In genomic region chr3:49653636-49654035, GRCh38 we compare ENCODE assay signal across 19 cellular contexts. TPM values are rescaled to one million over a fixed set of nuclear protein-coding genes. Genes with fewer than 3 reads are reported as not detected.
DNase-seq lines count a peak whose midpoint lies in the region; FAIRE-seq and TF ChIP-seq lines count a peak whose summit lies in the region.
"Had no signal": no experiment of that assay in that cellular context is flagged by ENCODE, and none has a peak within 500 bp of the region (broad histone marks: within the 10 kb centered on the region; RNA-seq: fewer than 3 reads in every experiment).

No MANE protein-coding gene starts in this region.

- no peak for TF ChIP-seq POLR2A in H1 (IDR thresholded peaks at IDR 0.05; ENCODE audit: control extremely low read depth in 1 of 2, low read depth in 2 of 2, low read length in 2 of 2)

- H3K27ac ChIP-seq in BLaER1 (no peak overlapping the region), H1 (ENCODE audit: low read depth, low read length) (no peak overlapping the region)
- H3K27ac ChIP-seq: GM23248 had no signal

- no peak overlapping the region for H2BK5ac ChIP-seq in H1 (ENCODE audit: low read depth, low read length)

- peak overlapping the region; percentile 57; the same call in 1 of the 2 replicates for H4K8ac ChIP-seq in H1 (ENCODE audit: extremely low read depth, insufficient read depth, low read length)

- no peaks in the 10 kb centered on the region for H3K23me2 ChIP-seq in H1 (ENCODE audit: low read depth, low read length)

- DNase-seq in ELF-1 (ENCODE audit: low read depth, low spot score) = peak; percentile 30
- no peak for DNase-seq in H1 (ENCODE audit: low read depth in 1 of 2, low spot score in 2 of 2)
- no peak for DNase-seq in nephron progenitor cell
- no peak for DNase-seq in activated T-helper 1 cell treated with anti-CD3 and anti-CD28 coated beads, Interleukin-12 subunit alpha, Interleukin-12 subunit beta, Interleukin-2, Interleukin-4 antibody, amounts not matched to agents 30 ng/mL and 10 ng/mL and 1 ng/mL, durations not matched to agents 14 hours and 24 hours and 36 hours (ENCODE audit: low spot score)
- DNase-seq in iPS-NIHi11 (ENCODE audit: low spot score) = no peak
- DNase-seq in kidney tubule cell (ENCODE audit: low spot score) = no peak
- DNase-seq: Calu3; CD8-positive, alpha-beta T cell; DND-41; EL; GM23248; IMR-90 had no signal

- TF ChIP-seq CTCF in H1 (IDR thresholded peaks at IDR 0.05; ENCODE audit: control extremely low read depth in 1 of 3, insufficient read depth in 1 of 3, low read depth in 1 of 3, low read length in 3 of 3) (no peak), nephron progenitor cell (IDR thresholded peaks at IDR 0.05) (no peak)

- H2AFZ ChIP-seq in H1 (ENCODE audit: low read length) = no peak overlapping the region
- H2AFZ ChIP-seq: GM23248 had no signal

- FAIRE-seq in H1 (lab: Jason Lieb, UNC) = no peak
- FAIRE-seq: G401.6, GM12891, GM19239, H54, HTR-8/SVneo, K562 had no signal

- H4K5ac ChIP-seq in H1 (ENCODE audit: insufficient read length, low read depth, low read length) = no peak overlapping the region

- H2BK12ac ChIP-seq in H1 (ENCODE audit: low read depth, low read length) = no peak overlapping the region

- no peaks in the 10 kb centered on the region for H3K36me3 ChIP-seq in BLaER1
- no peaks in the 10 kb centered on the region for H3K36me3 ChIP-seq in H1 (ENCODE audit: control insufficient read depth in 2 of 4, insufficient read depth in 4 of 4, low read length in 3 of 4)

- H3K14ac ChIP-seq in H1 (ENCODE audit: insufficient read length) = no peak overlapping the region

- no peak overlapping the region for H2BK20ac ChIP-seq in H1 (ENCODE audit: low read length)

- H3K9me3 Mint-ChIP-seq in nephron progenitor cell = no peaks in the 10 kb centered on the region
- H3K9me3 Mint-ChIP-seq in activated T-helper 1 cell treated with anti-CD3 and anti-CD28 coated beads, Interleukin-12 subunit alpha, Interleukin-12 subunit beta, Interleukin-2, Interleukin-4 antibody, amounts not matched to agents 30 ng/mL and 10 ng/mL and 1 ng/mL, durations not matched to agents 14 hours and 24 hours and 36 hours = no peaks in the 10 kb centered on the region
- H3K9me3 Mint-ChIP-seq: CD8-positive, alpha-beta T cell had no signal

- no peak overlapping the region for H3K4ac ChIP-seq in H1 (replicated peaks; ENCODE audit: insufficient read length, low read depth, low read length)

- CTCF ChIA-PET in H1 (lab: Charles Lee; ENCODE audit: partially characterized antibody) = interaction anchor here (0.7 to 7.9 kb wide), 4 partner anchors 12 to 37 kb away, joined by 3 to 39 read pairs (median 4); no protein-coding TSS in a partner anchor

- H4K20me1 ChIP-seq in BLaER1 (peaks cover 9% of the 10 kb centered on the region; the same call in 1 of the 2 replicates), H1 (replicated peaks in 1 of 2; ENCODE audit: control insufficient read depth in 1 of 2, insufficient read depth in 2 of 2, low read length in 2 of 2) (no peaks in the 10 kb centered on the region)

- H4K91ac ChIP-seq in H1 (replicated peaks; ENCODE audit: insufficient read length, low read length) = no peak overlapping the region

- no peak overlapping the region for H3K56ac ChIP-seq in H1 (replicated peaks; ENCODE audit: insufficient read length, low read depth, low read length)

- no peak for TF ChIP-seq EP300 in H1 (IDR thresholded peaks at IDR 0.05; ENCODE audit: borderline replicate concordance in 1 of 2, low read depth in 2 of 2, low read length in 2 of 2)

- H3K9me3 ChIP-seq in BLaER1 (no peaks in the 10 kb centered on the region; the same call in 1 of the 2 replicates), H1 (ENCODE audit: insufficient read depth in 2 of 2, low read depth in 1 of 2, low read length in 1 of 2) (no peaks in the 10 kb centered on the region)

- H3K27ac Mint-ChIP-seq in nephron progenitor cell = peak overlapping the region; percentile 83
- no peak overlapping the region for H3K27ac Mint-ChIP-seq in activated T-helper 1 cell treated with anti-CD3 and anti-CD28 coated beads, Interleukin-12 subunit alpha, Interleukin-12 subunit beta, Interleukin-2, Interleukin-4 antibody, amounts not matched to agents 30 ng/mL and 10 ng/mL and 1 ng/mL, durations not matched to agents 14 hours and 24 hours and 36 hours
- H3K27ac Mint-ChIP-seq: CD8-positive, alpha-beta T cell had no signal

- H3K79me1 ChIP-seq in H1 (ENCODE audit: low read depth, low read length) = no peaks in the 10 kb centered on the region

- no peak overlapping the region for H3K23ac ChIP-seq in H1 (ENCODE audit: insufficient read length)

- H3K79me2 ChIP-seq in H1 (ENCODE audit: control insufficient read depth in 1 of 2, insufficient read depth in 2 of 2, low read length in 2 of 2) = no peaks in the 10 kb centered on the region

- peaks cover 55% of the 10 kb centered on the region for H3K4me1 Mint-ChIP-seq in nephron progenitor cell
- no peaks in the 10 kb centered on the region for H3K4me1 Mint-ChIP-seq in activated T-helper 1 cell treated with anti-CD3 and anti-CD28 coated beads, Interleukin-12 subunit alpha, Interleukin-12 subunit beta, Interleukin-2, Interleukin-4 antibody, amounts not matched to agents 30 ng/mL and 10 ng/mL and 1 ng/mL, durations not matched to agents 14 hours and 24 hours and 36 hours (ENCODE audit: low read depth)

- peak overlapping the region; percentile 79 for H3K4me2 ChIP-seq in BLaER1
- H3K4me2 ChIP-seq in H1 (ENCODE audit: insufficient read depth in 1 of 2, low read depth in 2 of 2, low read length in 2 of 2) = no peak overlapping the region

- no peaks in the 10 kb centered on the region for H3K36me3 Mint-ChIP-seq in nephron progenitor cell (ENCODE audit: low read depth)
- H3K36me3 Mint-ChIP-seq in activated T-helper 1 cell treated with anti-CD3 and anti-CD28 coated beads, Interleukin-12 subunit alpha, Interleukin-12 subunit beta, Interleukin-2, Interleukin-4 antibody, amounts not matched to agents 30 ng/mL and 10 ng/mL and 1 ng/mL, durations not matched to agents 14 hours and 24 hours and 36 hours (ENCODE audit: low read depth) = no peaks in the 10 kb centered on the region
- H3K36me3 Mint-ChIP-seq: CD8-positive, alpha-beta T cell had no signal

- H2AK5ac ChIP-seq in H1 (ENCODE audit: low read depth, low read length) = no peak overlapping the region

- intact Hi-C loops in activated T-helper 1 cell treated with anti-CD3 and anti-CD28 coated beads, Interleukin-12 subunit alpha, Interleukin-12 subunit beta, Interleukin-2, Interleukin-4 antibody, amounts not matched to agents 30 ng/mL and 10 ng/mL and 1 ng/mL, durations not matched to agents 14 hours and 24 hours and 36 hours (cut with micrococcal nuclease) = no loop called here

- H2BK15ac ChIP-seq in H1 (ENCODE audit: low read length) = no peak overlapping the region

- WGBS in H1 (ENCODE audit: extremely low coverage in 1 of 2, insufficient coverage in 1 of 2, insufficient read length in 1 of 2, insufficient replicate concordance in 2 of 2, low coverage in 1 of 2, low lambda C conversion rate in 2 of 2, missing lambda C conversion rate in 1 of 2), 2 experiments = 85% methylated on average over 8 of the region's 8 CpGs; no CpG with 5 or more reads in 1 of the 2 experiments

- H3K9ac ChIP-seq in BLaER1 = no peak overlapping the region
- no peak overlapping the region for H3K9ac ChIP-seq in H1 (replicated peaks in 1 of 4; ENCODE audit: extremely low read depth in 1 of 4, low read depth in 3 of 4, low read length in 3 of 4)
- H3K9ac ChIP-seq: GM23248 had no signal

- no peak overlapping the region for H3K4me3 Mint-ChIP-seq in nephron progenitor cell
- no peak overlapping the region for H3K4me3 Mint-ChIP-seq in activated T-helper 1 cell treated with anti-CD3 and anti-CD28 coated beads, Interleukin-12 subunit alpha, Interleukin-12 subunit beta, Interleukin-2, Interleukin-4 antibody, amounts not matched to agents 30 ng/mL and 10 ng/mL and 1 ng/mL, durations not matched to agents 14 hours and 24 hours and 36 hours
- H3K4me3 Mint-ChIP-seq: CD8-positive, alpha-beta T cell had no signal

- POLR2A ChIA-PET in H1 (lab: Charles Lee; ENCODE audit: partially characterized antibody) = no interaction called here

- H3K27me3 ChIP-seq in BLaER1 = no peaks in the 10 kb centered on the region
- no peaks in the 10 kb centered on the region for H3K27me3 ChIP-seq in H1 (replicated peaks in 1 of 4; ENCODE audit: control insufficient read depth in 3 of 4, extremely low read depth in 1 of 4, insufficient read depth in 3 of 4, low read length in 3 of 4)

- peaks cover 4% of the 10 kb centered on the region for H3K27me3 Mint-ChIP-seq in nephron progenitor cell (ENCODE audit: low read depth, poor library complexity)
- H3K27me3 Mint-ChIP-seq in activated T-helper 1 cell treated with anti-CD3 and anti-CD28 coated beads, Interleukin-12 subunit alpha, Interleukin-12 subunit beta, Interleukin-2, Interleukin-4 antibody, amounts not matched to agents 30 ng/mL and 10 ng/mL and 1 ng/mL, durations not matched to agents 14 hours and 24 hours and 36 hours (ENCODE audit: insufficient read depth) = peaks cover 1% of the 10 kb centered on the region

- H3K4me1 ChIP-seq in BLaER1 (peaks cover 76% of the 10 kb centered on the region), H1 (replicated peaks in 1 of 4; ENCODE audit: control insufficient read depth in 3 of 4, insufficient read depth in 4 of 4, low read length in 3 of 4) (no peaks in the 10 kb centered on the region; a peak in 1 of 7 replicates)

- H2BK120ac ChIP-seq in H1 (replicated peaks; ENCODE audit: low read depth, low read length) = no peak overlapping the region

- no peak for TF ChIP-seq RAD21 in H1 (IDR thresholded peaks at IDR 0.05 in 1 of 2, conservative IDR thresholded peaks at IDR 0.05 in 1 of 2; ENCODE audit: low read depth in 2 of 2, low read length in 2 of 2)

- H3K4me3 ChIP-seq in BLaER1 = no peak overlapping the region
- no peak overlapping the region for H3K4me3 ChIP-seq in H1 (ENCODE audit: extremely low read depth in 1 of 4, insufficient read depth in 2 of 4, low read depth in 3 of 4, low read length in 4 of 4)
- H3K4me3 ChIP-seq: GM23248, K562 had no signal

- no peak overlapping the region for H3K18ac ChIP-seq in H1 (ENCODE audit: extremely low read depth, low read length)

RNA-seq across cellular contexts. Expression of gene APEH, which starts 20.5 kb away (rescaled TPM):
- 222 and 236 TPM in 2 replicates for total RNA-seq in H1 (2021; fragmentation: NEBNext Ultra II Directional; extraction: Animal tissue kit (Norgen Biotek cat#: 25700))
- polyA plus RNA-seq in H1 (2011; rRNA removed) = 260 and 275 TPM in 2 replicates
- 237 TPM for polyA plus RNA-seq in H1 (2011; cell fraction: cytosol; rRNA removed)
- 509 TPM for polyA plus RNA-seq in H1 (2011; cell fraction: nucleus; rRNA removed)
- 188 to 293 TPM (median 261 TPM) in 4 replicates for polyA plus RNA-seq in H1 (2012, experiment 1 of 2)
- polyA plus RNA-seq in H1 (2012, experiment 2 of 2) = 246 TPM
- 99.8 TPM for polyA plus RNA-seq in H1 (2013, experiment 1 of 2)
- 92.7 TPM for polyA plus RNA-seq in H1 (2013, experiment 2 of 2)
- polyA minus RNA-seq in H1 (2011; rRNA and poly(A)+ RNA removed) = 303 and 366 TPM in 2 replicates
- 156 TPM for polyA minus RNA-seq in H1 (2011; cell fraction: cytosol; rRNA and poly(A)+ RNA removed)
- 198 TPM for polyA minus RNA-seq in H1 (2011; cell fraction: nucleus; rRNA and poly(A)+ RNA removed)
- total RNA-seq in activated T-helper 1 cell treated with anti-CD3 and anti-CD28 coated beads, Interleukin-12 subunit alpha, Interleukin-12 subunit beta, Interleukin-2, Interleukin-4 antibody, amounts not matched to agents 30 ng/mL and 10 ng/mL and 1 ng/mL, durations not matched to agents 14 hours and 24 hours and 36 hours = 113 and 115 TPM in 2 replicates

RNA-seq across cellular contexts. Expression of gene MST1, which starts 35.6 kb away (rescaled TPM):
- 6.2 and 8.5 TPM in 2 replicates for total RNA-seq in H1 (2021; fragmentation: NEBNext Ultra II Directional; extraction: Animal tissue kit (Norgen Biotek cat#: 25700))
- 9.5 and 14.2 TPM in 2 replicates for polyA plus RNA-seq in H1 (2011; rRNA removed)
- polyA plus RNA-seq in H1 (2011; cell fraction: cytosol; rRNA removed) = 13.9 TPM
- 85.9 TPM for polyA plus RNA-seq in H1 (2011; cell fraction: nucleus; rRNA removed)
- 9.0 to 11.8 TPM (median 9.3 TPM) in 4 replicates for polyA plus RNA-seq in H1 (2012, experiment 1 of 2)
- polyA plus RNA-seq in H1 (2012, experiment 2 of 2) = 4.6 TPM
- 8.6 TPM for polyA plus RNA-seq in H1 (2013, experiment 1 of 2)
- 7.0 TPM for polyA plus RNA-seq in H1 (2013, experiment 2 of 2)
- polyA minus RNA-seq in H1 (2011; rRNA and poly(A)+ RNA removed) = 6.0 and 7.3 TPM in 2 replicates
- 13.4 TPM for polyA minus RNA-seq in H1 (2011; cell fraction: cytosol; rRNA and poly(A)+ RNA removed)
- 23.3 TPM for polyA minus RNA-seq in H1 (2011; cell fraction: nucleus; rRNA and poly(A)+ RNA removed)
- total RNA-seq in activated T-helper 1 cell treated with anti-CD3 and anti-CD28 coated beads, Interleukin-12 subunit alpha, Interleukin-12 subunit beta, Interleukin-2, Interleukin-4 antibody, amounts not matched to agents 30 ng/mL and 10 ng/mL and 1 ng/mL, durations not matched to agents 14 hours and 24 hours and 36 hours = 6.5 and 8.2 TPM in 2 replicates

RNA-seq across cellular contexts. Expression of gene RNF123, which starts 35.7 kb away (rescaled TPM):
- total RNA-seq in H1 (2021; fragmentation: NEBNext Ultra II Directional; extraction: Animal tissue kit (Norgen Biotek cat#: 25700)) = 30.5 and 34.2 TPM in 2 replicates
- polyA plus RNA-seq in H1 (2011; rRNA removed) = 57.7 and 71.5 TPM in 2 replicates
- polyA plus RNA-seq in H1 (2011; cell fraction: cytosol; rRNA removed) = 42.3 TPM
- 154 TPM for polyA plus RNA-seq in H1 (2011; cell fraction: nucleus; rRNA removed)
- 14.4 to 33.7 TPM (median 28.7 TPM) in 4 replicates for polyA plus RNA-seq in H1 (2012, experiment 1 of 2)
- 25.2 TPM for polyA plus RNA-seq in H1 (2012, experiment 2 of 2)
- 25.4 TPM for polyA plus RNA-seq in H1 (2013, experiment 1 of 2)
- 26.8 TPM for polyA plus RNA-seq in H1 (2013, experiment 2 of 2)
- 49.8 TPM in 2 replicates for polyA minus RNA-seq in H1 (2011; rRNA and poly(A)+ RNA removed)
- polyA minus RNA-seq in H1 (2011; cell fraction: cytosol; rRNA and poly(A)+ RNA removed) = 26.6 TPM
- 51.9 TPM for polyA minus RNA-seq in H1 (2011; cell fraction: nucleus; rRNA and poly(A)+ RNA removed)
- total RNA-seq in activated T-helper 1 cell treated with anti-CD3 and anti-CD28 coated beads, Interleukin-12 subunit alpha, Interleukin-12 subunit beta, Interleukin-2, Interleukin-4 antibody, amounts not matched to agents 30 ng/mL and 10 ng/mL and 1 ng/mL, durations not matched to agents 14 hours and 24 hours and 36 hours = 53.8 and 54.3 TPM in 2 replicates
